ENCODE assay signal across 13 cellular contexts in genomic region chrX:104668550-104668949, GRCh38.
DNase-seq lines count a peak whose midpoint lies in the region; ATAC-seq, FAIRE-seq and TF ChIP-seq lines count a peak whose summit lies in the region.
"Had no signal": no experiment of that assay in that cellular context is flagged by ENCODE, and none has a peak within 500 bp of the region (broad histone marks: within the 10 kb centered on the region; RNA-seq: fewer than 3 reads in every experiment).

No MANE protein-coding gene starts in this region.

- no peak for TF ChIP-seq EP300 in A549 (IDR thresholded peaks at IDR 0.05)

- H3K36me3 ChIP-seq in astrocyte (ENCODE audit: insufficient read depth, low read length) (no peaks in the 10 kb centered on the region), gastrocnemius medialis (no peaks in the 10 kb centered on the region), smooth muscle cell (ENCODE audit: low read depth) (no peaks in the 10 kb centered on the region)

- H3K27ac ChIP-seq in A549 = no peak overlapping the region
- no peak overlapping the region for H3K27ac ChIP-seq in astrocyte (ENCODE audit: low read depth, low read length)
- H3K27ac ChIP-seq in gastrocnemius medialis = no peak overlapping the region
- no peak overlapping the region for H3K27ac ChIP-seq in smooth muscle cell (ENCODE audit: low read depth)
- H3K27ac ChIP-seq: psoas muscle had no signal

- FAIRE-seq in A549 (lab: Jason Lieb, UNC) (peak; percentile 97), astrocyte (lab: Jason Lieb, UNC) (peak; percentile 94)

- H3K9me3 ChIP-seq in A549 (no peaks in the 10 kb centered on the region), astrocyte (ENCODE audit: insufficient read depth, low read depth, low read length) (no peaks in the 10 kb centered on the region), gastrocnemius medialis (no peaks in the 10 kb centered on the region), smooth muscle cell (replicated peaks; ENCODE audit: low read depth) (no peaks in the 10 kb centered on the region)
- H3K9me3 ChIP-seq: psoas muscle had no signal

- no peaks in the 10 kb centered on the region for H3K27me3 Mint-ChIP-seq in astrocyte (ENCODE audit: low read depth, unreplicated experiment)
- H3K27me3 Mint-ChIP-seq: B cell had no signal

- peak; percentile 0 to 4 for DNase-seq in A549 (ENCODE audit: low read depth in 1 of 2, low spot score in 1 of 2)
- DNase-seq in HT-29 (ENCODE audit: low spot score) = peak; percentile 36
- DNase-seq in astrocyte (ENCODE audit: low read depth) = peak; percentile 26
- no peak for DNase-seq in left lobe of liver (ENCODE audit: low spot score)
- DNase-seq in gastrocnemius medialis = no peak
- no peak for DNase-seq in smooth muscle cell (lab: John Stamatoyannopoulos, UW; ENCODE audit: unreplicated experiment)
- DNase-seq in GM10266 (ENCODE audit: extremely low spot score) = no peak
- DNase-seq: NCI-H187 treated with DMSO at 0.1 percent for 48 hours, psoas muscle, SHP77 had no signal

- no peak overlapping the region for H3K4me2 ChIP-seq in A549
- no peak overlapping the region for H3K4me2 ChIP-seq in astrocyte (ENCODE audit: low read length)
- H3K4me2 ChIP-seq in smooth muscle cell = no peak overlapping the region

- CTCF ChIA-PET in A549 (lab: Yijun Ruan, JAX) = interaction anchor here (0.6 to 1.0 kb wide), 3 partner anchors 8 to 1121 kb away, joined by 3 to 4 read pairs (median 3); no protein-coding TSS in a partner anchor

- no peak overlapping the region for H2AFZ ChIP-seq in astrocyte (ENCODE audit: low read depth, low read length)
- no peak overlapping the region for H2AFZ ChIP-seq in smooth muscle cell (ENCODE audit: low read depth)

- intact Hi-C loops in gastrocnemius medialis (cut with DNase I; ENCODE audit: low total_unique reads) = no loop called here

- no peak overlapping the region for H3K27ac Mint-ChIP-seq in astrocyte (ENCODE audit: unreplicated experiment)
- H3K27ac Mint-ChIP-seq: activated naive CD4-positive, alpha-beta T cell treated with anti-CD3 and anti-CD28 coated beads, Interleukin-2, amount 50 U/mL, for 72 hours; B cell had no signal

- no peaks in the 10 kb centered on the region for H3K36me3 Mint-ChIP-seq in astrocyte (ENCODE audit: low read depth, unreplicated experiment)
- H3K36me3 Mint-ChIP-seq: activated naive CD4-positive, alpha-beta T cell treated with anti-CD3 and anti-CD28 coated beads, Interleukin-2, amount 50 U/mL, for 72 hours had no signal

- POLR2A ChIA-PET in A549 (lab: Yijun Ruan, JAX) = no interaction called here

- 3% methylated on average over 3 of the region's 3 CpGs for WGBS in A549 (ENCODE audit: missing lambda C conversion rate)
- WGBS in smooth muscle cell (ENCODE audit: low lambda C conversion rate) = 24% methylated on average over 3 of the region's 3 CpGs

- H3K27me3 ChIP-seq in astrocyte (ENCODE audit: insufficient read depth, low read length) = no peaks in the 10 kb centered on the region
- H3K27me3 ChIP-seq in gastrocnemius medialis = no peaks in the 10 kb centered on the region
- no peaks in the 10 kb centered on the region for H3K27me3 ChIP-seq in smooth muscle cell (ENCODE audit: low read depth)

- H3F3A ChIP-seq in smooth muscle cell (ENCODE audit: low read depth) = no peaks in the 10 kb centered on the region

- H4K20me1 ChIP-seq in astrocyte (ENCODE audit: insufficient read depth, low read length) (no peaks in the 10 kb centered on the region), smooth muscle cell (ENCODE audit: low read depth) (no peaks in the 10 kb centered on the region)

- H3K9me3 Mint-ChIP-seq in astrocyte (ENCODE audit: unreplicated experiment) = no peaks in the 10 kb centered on the region
- H3K9me3 Mint-ChIP-seq: activated naive CD4-positive, alpha-beta T cell treated with anti-CD3 and anti-CD28 coated beads, Interleukin-2, amount 50 U/mL, for 72 hours had no signal

- no peak for TF ChIP-seq POLR2A in A549 (IDR thresholded peaks at IDR 0.05; ENCODE audit: low read length)
- no peak for TF ChIP-seq POLR2A in gastrocnemius medialis (IDR thresholded peaks at IDR 0.05)

- TF ChIP-seq CTCF in A549 (IDR thresholded peaks at IDR 0.05) = no peak
- peak; percentile 12 for TF ChIP-seq CTCF in astrocyte (IDR thresholded peaks at IDR 0.05; ENCODE audit: insufficient read depth, low read depth, low read length)
- no peak for TF ChIP-seq CTCF in gastrocnemius medialis (IDR thresholded peaks at IDR 0.05 in 4 of 5, conservative IDR thresholded peaks at IDR 0.05 in 1 of 5)
- no peak for TF ChIP-seq CTCF in smooth muscle cell (IDR thresholded peaks at IDR 0.05; ENCODE audit: borderline replicate concordance, insufficient read depth, poor library complexity, severe bottlenecking)
- TF ChIP-seq CTCF in GM10266 (IDR thresholded peaks at IDR 0.05; ENCODE audit: control insufficient read depth, insufficient read depth, low read depth, missing control alignments) = no peak

- TF ChIP-seq RAD21 in A549 (conservative IDR thresholded peaks at IDR 0.05 in 1 of 2, IDR thresholded peaks at IDR 0.05 in 1 of 2) = peak in 1 of 2 experiments; percentile 18; a peak in 1 of 5 replicates

- ATAC-seq in A549 (no peak), left lobe of liver (peak; percentile 48), HG02759 (IDR thresholded peaks at IDR 0.05; ENCODE audit: unreplicated experiment) (no peak), gastrocnemius medialis (no peak)
- ATAC-seq: activated naive CD4-positive, alpha-beta T cell treated with anti-CD3 and anti-CD28 coated beads, Interleukin-2, amount 50 U/mL, for 72 hours; psoas muscle had no signal

- no peak overlapping the region for H3K9ac ChIP-seq in astrocyte (ENCODE audit: low read length)
- no peak overlapping the region for H3K9ac ChIP-seq in smooth muscle cell (ENCODE audit: low read depth)

- H3K4me3 ChIP-seq in A549 (no peak overlapping the region), astrocyte (ENCODE audit: insufficient read depth, low read depth, low read length) (no peak overlapping the region), gastrocnemius medialis (no peak overlapping the region), smooth muscle cell (no peak overlapping the region)
- H3K4me3 ChIP-seq: psoas muscle had no signal

- H3K4me1 ChIP-seq in A549 = no peaks in the 10 kb centered on the region
- H3K4me1 ChIP-seq in astrocyte (ENCODE audit: insufficient read depth, low read length) = no peaks in the 10 kb centered on the region
- H3K4me1 ChIP-seq in gastrocnemius medialis = no peaks in the 10 kb centered on the region
- H3K4me1 ChIP-seq in smooth muscle cell (ENCODE audit: low read depth) = no peaks in the 10 kb centered on the region
- H3K4me1 ChIP-seq: psoas muscle had no signal

- H3K4me3 Mint-ChIP-seq in astrocyte (ENCODE audit: unreplicated experiment) = no peak overlapping the region
- H3K4me3 Mint-ChIP-seq: B cell had no signal

- in situ Hi-C loops in gastrocnemius medialis (cut with MboI; ENCODE audit: low sequenced_read_pairs in 4 of 4) = no loop called here

- H3K4me1 Mint-ChIP-seq in astrocyte (ENCODE audit: low read depth, unreplicated experiment) = peaks cover 2% of the 10 kb centered on the region
- H3K4me1 Mint-ChIP-seq: B cell had no signal

- no peaks in the 10 kb centered on the region for H3K79me2 ChIP-seq in astrocyte (ENCODE audit: insufficient read depth, low read length)
- no peaks in the 10 kb centered on the region for H3K79me2 ChIP-seq in smooth muscle cell (ENCODE audit: low read depth)

TF ChIP-seq in A549, 52 proteins besides CTCF, POLR2A, EP300 and RAD21:
- TF ChIP-seq KDM5A (IDR thresholded peaks at IDR 0.05) (no peak), PHF8 (IDR thresholded peaks at IDR 0.05; ENCODE audit: borderline replicate concordance, low read depth) (no peak), RARB (CRISPR knock-in tag; IDR thresholded peaks at IDR 0.05) (no peak), FOSB (CRISPR knock-in tag; IDR thresholded peaks at IDR 0.05) (no peak)
- TF ChIP-seq, protein P1, sequence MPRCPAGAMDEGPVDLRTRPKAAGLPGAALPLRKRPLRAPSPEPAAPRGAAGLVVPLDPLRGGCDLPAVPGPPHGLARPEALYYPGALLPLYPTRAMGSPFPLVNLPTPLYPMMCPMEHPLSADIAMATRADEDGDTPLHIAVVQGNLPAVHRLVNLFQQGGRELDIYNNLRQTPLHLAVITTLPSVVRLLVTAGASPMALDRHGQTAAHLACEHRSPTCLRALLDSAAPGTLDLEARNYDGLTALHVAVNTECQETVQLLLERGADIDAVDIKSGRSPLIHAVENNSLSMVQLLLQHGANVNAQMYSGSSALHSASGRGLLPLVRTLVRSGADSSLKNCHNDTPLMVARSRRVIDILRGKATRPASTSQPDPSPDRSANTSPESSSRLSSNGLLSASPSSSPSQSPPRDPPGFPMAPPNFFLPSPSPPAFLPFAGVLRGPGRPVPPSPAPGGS (IDR thresholded peaks at IDR 0.05) = no peak

Comparison
In these comparisons a context has a peak if more than half of its experiments do, and no peak if none do; other contexts are left out.
1. DNase-seq: peak in A549 (2 of 2), HT-29 (single experiment) and astrocyte (single experiment); none in left lobe of liver (single experiment), gastrocnemius medialis (0 of 2), smooth muscle cell (single experiment) and GM10266 (single experiment).